Comparison of ENCODE assay signal across 23 cellular contexts in the genomic region with DNA sequence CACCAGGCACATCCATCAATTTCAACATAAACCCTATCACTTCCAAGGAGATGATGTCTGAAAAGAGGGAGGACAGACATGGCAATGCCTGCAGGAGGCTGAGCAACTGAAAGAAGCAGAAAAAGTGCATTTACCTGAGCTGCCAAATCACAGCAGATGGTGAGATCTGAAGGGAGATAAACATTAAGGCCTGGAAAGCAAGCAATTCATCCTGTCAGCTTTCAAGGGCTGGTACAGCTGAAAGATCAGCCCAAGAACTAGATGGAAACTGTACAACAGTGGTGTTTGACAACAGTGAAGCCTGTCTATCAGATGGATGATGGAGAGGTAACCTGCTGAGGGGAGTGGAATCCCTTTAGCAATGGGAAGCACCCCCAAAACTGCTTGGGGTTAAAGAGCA.
DNase-seq lines count a peak whose midpoint lies in the region; ATAC-seq, FAIRE-seq and TF ChIP-seq lines count a peak whose summit lies in the region.
"Had no signal": no experiment of that assay in that cellular context is flagged by ENCODE, and none has a peak within 500 bp of the region (broad histone marks: within the 10 kb centered on the region; RNA-seq: fewer than 3 reads in every experiment).

No MANE protein-coding gene starts in this region.

- DNase-seq in DMS 273 (lab: John Stamatoyannopoulos, UW; ENCODE audit: unreplicated experiment) = peak; percentile 75
- DNase-seq in NCI-H2171 (lab: John Stamatoyannopoulos, UW) = peak; percentile 64
- peak; percentile 83 for DNase-seq in SK-N-DZ (ENCODE audit: low spot score)
- DNase-seq in H1 (ENCODE audit: low read depth in 1 of 2, low spot score in 2 of 2) = no peak
- DNase-seq in right atrium auricular region (ENCODE audit: low spot score) = no peak
- DNase-seq in 8988T = no peak
- no peak for DNase-seq in stomach
- no peak for DNase-seq in upper lobe of left lung
- DNase-seq: Caco-2; CD4-positive, alpha-beta T cell; EL; MM.1S; NCI-H1092 treated with DMSO at 0.1 percent for 48 hours; NCI-H146; NCI-H2029 treated with DMSO at 0.1 percent for 48 hours; NCI-H2227 treated with DMSO at 0.1 percent for 48 hours; NCI-H510A treated with DMSO at 0.1 percent for 48 hours; OCI-M1; SIG-M5 had no signal

- no peak overlapping the region for H2BK15ac ChIP-seq in H1 (ENCODE audit: low read length)

- H2AK5ac ChIP-seq in H1 (ENCODE audit: low read depth, low read length) = no peak overlapping the region

- no peak overlapping the region for H4K8ac ChIP-seq in H1 (ENCODE audit: extremely low read depth, insufficient read depth, low read length)

- POLR2A ChIA-PET in H1 (lab: Charles Lee; ENCODE audit: partially characterized antibody) = no interaction called here

- no peak overlapping the region for H3K4me2 ChIP-seq in H1 (ENCODE audit: insufficient read depth in 1 of 2, low read depth in 2 of 2, low read length in 2 of 2)
- H3K4me2 ChIP-seq: A549 had no signal

- H3K18ac ChIP-seq in H1 (ENCODE audit: extremely low read depth, low read length) = no peak overlapping the region

- no peak for TF ChIP-seq RAD21 in H1 (IDR thresholded peaks at IDR 0.05 in 1 of 2, conservative IDR thresholded peaks at IDR 0.05 in 1 of 2; ENCODE audit: low read depth in 2 of 2, low read length in 2 of 2)

- CTCF ChIA-PET in H1 (lab: Charles Lee; ENCODE audit: partially characterized antibody) = interaction anchor here (0.6 to 1.3 kb wide), 4 partner anchors 8 to 430 kb away, joined by 3 read pairs; no protein-coding TSS in a partner anchor

- H3K4me3 ChIP-seq in H1 (ENCODE audit: extremely low read depth in 1 of 4, insufficient read depth in 2 of 4, low read depth in 3 of 4, low read length in 4 of 4) = no peak overlapping the region
- H3K4me3 ChIP-seq in right atrium auricular region = no peak overlapping the region
- no peak overlapping the region for H3K4me3 ChIP-seq in stomach
- no peak overlapping the region for H3K4me3 ChIP-seq in upper lobe of left lung
- H3K4me3 ChIP-seq: A549, GM23338 had no signal

- no peak overlapping the region for H4K5ac ChIP-seq in H1 (ENCODE audit: insufficient read length, low read depth, low read length)

- no peak for FAIRE-seq in H1 (lab: Jason Lieb, UNC)
- FAIRE-seq: A549, GM12891 had no signal

- H4K91ac ChIP-seq in H1 (replicated peaks; ENCODE audit: insufficient read length, low read length) = no peak overlapping the region

- H3K4me1 ChIP-seq in H1 (replicated peaks in 1 of 4; ENCODE audit: control insufficient read depth in 3 of 4, insufficient read depth in 4 of 4, low read length in 3 of 4) (peaks cover 0 to 6% (median 0%) of the 10 kb centered on the region in 4 experiments; a peak in 1 of 7 replicates), right atrium auricular region (no peaks in the 10 kb centered on the region), stomach (peaks cover 0 to 4% (median 0%) of the 10 kb centered on the region in 4 donors), upper lobe of left lung (peaks cover 0 to 3% (median 0%) of the 10 kb centered on the region in 4 donors)
- H3K4me1 ChIP-seq: A549 had no signal

- no peak overlapping the region for H2BK120ac ChIP-seq in H1 (replicated peaks; ENCODE audit: low read depth, low read length)

- intact Hi-C loops in stomach (cut with DNase I; ENCODE audit: low total_unique reads) = no loop called here

- H2BK20ac ChIP-seq in H1 (ENCODE audit: low read length) = no peak overlapping the region

- no peaks in the 10 kb centered on the region for H4K20me1 ChIP-seq in H1 (replicated peaks in 1 of 2; ENCODE audit: control insufficient read depth in 1 of 2, insufficient read depth in 2 of 2, low read length in 2 of 2)

- no peak overlapping the region for H3K27ac ChIP-seq in H1 (ENCODE audit: low read depth, low read length)
- no peak overlapping the region for H3K27ac ChIP-seq in right atrium auricular region
- H3K27ac ChIP-seq in stomach = no peak overlapping the region
- no peak overlapping the region for H3K27ac ChIP-seq in upper lobe of left lung
- H3K27ac ChIP-seq: A549, RWPE1 had no signal

- TF ChIP-seq EP300 in H1 (IDR thresholded peaks at IDR 0.05; ENCODE audit: borderline replicate concordance in 1 of 2, low read depth in 2 of 2, low read length in 2 of 2) = no peak
- no peak for TF ChIP-seq EP300 in stomach (IDR thresholded peaks at IDR 0.05)
- TF ChIP-seq EP300 in upper lobe of left lung (IDR thresholded peaks at IDR 0.05) = no peak

- H3K14ac ChIP-seq in H1 (ENCODE audit: insufficient read length) = no peak overlapping the region

- H2BK12ac ChIP-seq in H1 (ENCODE audit: low read depth, low read length) = peak overlapping the region; percentile 40; the same call in 1 of the 2 replicates

- H3K27me3 ChIP-seq in H1 (replicated peaks in 1 of 4; ENCODE audit: control insufficient read depth in 3 of 4, extremely low read depth in 1 of 4, insufficient read depth in 3 of 4, low read length in 3 of 4) (no peaks in the 10 kb centered on the region), right atrium auricular region (no peaks in the 10 kb centered on the region), stomach (no peaks in the 10 kb centered on the region), upper lobe of left lung (no peaks in the 10 kb centered on the region)

- H3K23ac ChIP-seq in H1 (ENCODE audit: insufficient read length) = no peak overlapping the region

- H3K79me2 ChIP-seq in H1 (ENCODE audit: control insufficient read depth in 1 of 2, insufficient read depth in 2 of 2, low read length in 2 of 2) = no peaks in the 10 kb centered on the region

- no peak overlapping the region for H2AFZ ChIP-seq in H1 (ENCODE audit: low read length)
- H2AFZ ChIP-seq: GM23338 had no signal

- peaks cover 0 to 4% of the 10 kb centered on the region in 2 experiments; a peak in 1 of 4 replicates for H3K9me3 ChIP-seq in H1 (ENCODE audit: insufficient read depth in 2 of 2, low read depth in 1 of 2, low read length in 1 of 2)
- no peaks in the 10 kb centered on the region for H3K9me3 ChIP-seq in right atrium auricular region
- H3K9me3 ChIP-seq in stomach = no peaks in the 10 kb centered on the region
- H3K9me3 ChIP-seq in upper lobe of left lung = no peaks in the 10 kb centered on the region
- H3K9me3 ChIP-seq: A549, Caco-2 had no signal

- no peaks in the 10 kb centered on the region for H3K36me3 ChIP-seq in H1 (ENCODE audit: control insufficient read depth in 2 of 4, insufficient read depth in 4 of 4, low read length in 3 of 4)
- no peaks in the 10 kb centered on the region for H3K36me3 ChIP-seq in right atrium auricular region
- no peaks in the 10 kb centered on the region for H3K36me3 ChIP-seq in stomach
- no peaks in the 10 kb centered on the region for H3K36me3 ChIP-seq in upper lobe of left lung

- no peak for ATAC-seq in upper lobe of left lung (ENCODE audit: low FRiP score in 2 of 2)
- ATAC-seq: A549, GM23338 had no signal

- no peak for TF ChIP-seq CTCF in H1 (IDR thresholded peaks at IDR 0.05; ENCODE audit: control extremely low read depth in 1 of 3, insufficient read depth in 1 of 3, low read depth in 1 of 3, low read length in 3 of 3)
- no peak for TF ChIP-seq CTCF in right atrium auricular region (IDR thresholded peaks at IDR 0.05)
- TF ChIP-seq CTCF in stomach (IDR thresholded peaks at IDR 0.05) = no peak
- TF ChIP-seq CTCF in upper lobe of left lung (IDR thresholded peaks at IDR 0.05) = no peak

- H3K79me1 ChIP-seq in H1 (ENCODE audit: low read depth, low read length) = no peaks in the 10 kb centered on the region

- H3K9ac ChIP-seq in H1 (replicated peaks in 1 of 4; ENCODE audit: extremely low read depth in 1 of 4, low read depth in 3 of 4, low read length in 3 of 4) = no peak overlapping the region

- H3K56ac ChIP-seq in H1 (replicated peaks; ENCODE audit: insufficient read length, low read depth, low read length) = no peak overlapping the region

- H3K4ac ChIP-seq in H1 (replicated peaks; ENCODE audit: insufficient read length, low read depth, low read length) = no peak overlapping the region

- TF ChIP-seq POLR2A in H1 (IDR thresholded peaks at IDR 0.05; ENCODE audit: control extremely low read depth in 1 of 2, low read depth in 2 of 2, low read length in 2 of 2) = no peak
- TF ChIP-seq POLR2A in stomach (IDR thresholded peaks at IDR 0.05) = no peak
- TF ChIP-seq POLR2A in upper lobe of left lung (IDR thresholded peaks at IDR 0.05) = no peak

- H3K23me2 ChIP-seq in H1 (ENCODE audit: low read depth, low read length) = no peaks in the 10 kb centered on the region

- no peak overlapping the region for H2BK5ac ChIP-seq in H1 (ENCODE audit: low read depth, low read length)

TF ChIP-seq in H1, 55 proteins besides CTCF, POLR2A, EP300 and RAD21 (continues in another document):
- no peak for TF ChIP-seq EZH2 (IDR thresholded peaks at IDR 0.05; ENCODE audit: low read depth, low read length, severe bottlenecking)
- TF ChIP-seq, protein P1, sequence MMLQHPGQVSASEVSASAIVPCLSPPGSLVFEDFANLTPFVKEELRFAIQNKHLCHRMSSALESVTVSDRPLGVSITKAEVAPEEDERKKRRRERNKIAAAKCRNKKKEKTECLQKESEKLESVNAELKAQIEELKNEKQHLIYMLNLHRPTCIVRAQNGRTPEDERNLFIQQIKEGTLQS (IDR thresholded peaks at IDR 0.05; ENCODE audit: insufficient read depth, low read depth, low read length) = no peak
- no peak for TF ChIP-seq RBBP5 (IDR thresholded peaks at IDR 0.05; ENCODE audit: borderline replicate concordance, low read depth, low read length)
- no peak for TF ChIP-seq EGR1 (IDR thresholded peaks at IDR 0.05; ENCODE audit: borderline replicate concordance, low read depth, low read length)

Comparison
In these comparisons a context has a peak if more than half of its experiments do, and no peak if none do; other contexts are left out.
1. DNase-seq: peak in DMS 273 (single experiment), NCI-H2171 (single experiment) and SK-N-DZ (single experiment); none in H1 (0 of 2), right atrium auricular region (single experiment), 8988T (single experiment), stomach (single experiment) and upper lobe of left lung (0 of 2).